ENCODE assay signal across 11 cellular contexts in the genomic region with DNA sequence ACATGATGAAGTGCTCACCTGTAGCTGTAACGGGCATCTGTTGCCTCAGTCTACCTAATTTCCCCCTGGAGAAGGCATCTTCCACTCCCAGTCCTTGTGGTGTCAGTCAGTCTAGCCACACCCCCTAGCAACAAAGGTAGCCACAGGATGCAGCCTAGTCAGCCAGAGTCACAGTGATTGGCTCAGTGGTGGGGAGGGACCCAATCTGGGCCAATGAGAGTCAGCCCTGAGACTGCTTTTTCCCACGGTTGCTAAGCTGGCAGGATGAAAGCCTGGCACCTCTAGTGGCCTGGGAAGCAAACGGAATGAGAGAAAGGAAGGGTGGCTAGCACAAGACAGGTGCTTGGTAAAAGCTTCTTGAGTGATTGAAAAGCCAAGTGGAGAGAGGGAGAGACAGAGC.
DNase-seq lines count a peak whose midpoint lies in the region; TF ChIP-seq lines count a peak whose summit lies in the region.
"Had no signal": no experiment of that assay in that cellular context is flagged by ENCODE, and none has a peak within 500 bp of the region (broad histone marks: within the 10 kb centered on the region; RNA-seq: fewer than 3 reads in every experiment).

No MANE protein-coding gene starts in this region.

- POLR2A ChIA-PET in HEK293 (lab: Yijun Ruan, JAX), result interaction anchor here (0.5 kb wide), 1 partner anchor 26 kb away, joined by 4 read pairs; no protein-coding TSS in a partner anchor

- in situ Hi-C loops in GM13976 (cut with MboI; ENCODE audit: low sequenced_read_pairs, unreplicated experiment), result no loop called here

- H3K9me3 Mint-ChIP-seq in type B pancreatic cell, result no peaks in the 10 kb centered on the region
- H3K9me3 Mint-ChIP-seq: T-helper 1 cell treated with Interleukin-12 subunit alpha and Interleukin-12 subunit beta and Interleukin-4 antibody, amounts not matched to agents 30 μg/mL and 1 μg/mL, for 36 hours had no signal

- peaks cover 36% of the 10 kb centered on the region for H3K4me1 Mint-ChIP-seq in type B pancreatic cell (ENCODE audit: unreplicated experiment)

- H3K4me3 ChIP-seq in HEK293 (ENCODE audit: low read depth, low read length), result no peak overlapping the region
- H3K4me3 ChIP-seq: cardiac muscle cell, lung had no signal

- H3K36me3 Mint-ChIP-seq in type B pancreatic cell, result peaks cover 3% of the 10 kb centered on the region

- H3K4me3 Mint-ChIP-seq in type B pancreatic cell, result no peak overlapping the region
- H3K4me3 Mint-ChIP-seq: T-helper 1 cell treated with Interleukin-12 subunit alpha and Interleukin-12 subunit beta and Interleukin-4 antibody, amounts not matched to agents 30 μg/mL and 1 μg/mL, for 36 hours had no signal

- TF ChIP-seq CTCF in HEK293 (tag by site-specific recombination; IDR thresholded peaks at IDR 0.05) (no peak), GM13976 (IDR thresholded peaks at IDR 0.05; ENCODE audit: borderline replicate concordance, control extremely low read depth, extremely low read depth, insufficient read depth, missing control alignments) (no peak), type B pancreatic cell (conservative IDR thresholded peaks at IDR 0.05) (no peak)

- H3K36me3 ChIP-seq in HEK293 (ENCODE audit: control insufficient read depth in 2 of 2, insufficient read depth in 1 of 2, low read length in 2 of 2), result no peaks in the 10 kb centered on the region

- DNase-seq in Daoy (ENCODE audit: low read depth) (peak; percentile 70), SHP77 (lab: John Stamatoyannopoulos, UW) (peak; percentile 64 to 73), iPS DF 4.7 (ENCODE audit: extremely low read depth, low spot score) (peak; percentile 84), T1000 (lab: John Stamatoyannopoulos, UW) (no peak), GM13976 (ENCODE audit: low spot score) (no peak), type B pancreatic cell (ENCODE audit: extremely low spot score, unreplicated experiment) (no peak), NCI-H2107 treated with DMSO at 0.1 percent for 48 hours (lab: John Stamatoyannopoulos, UW; ENCODE audit: unreplicated experiment) (no peak)

- H3K4me1 ChIP-seq in HEK293 (ENCODE audit: control insufficient read depth, insufficient read depth, low read length), result no peaks in the 10 kb centered on the region

- CTCF ChIA-PET in HEK293 (lab: Yijun Ruan, JAX), result interaction anchor here (0.7 to 1.5 kb wide), 3 partner anchors 11 to 111 kb away, joined by 3 to 6 read pairs (median 3); no protein-coding TSS in a partner anchor

- no peaks in the 10 kb centered on the region for H3K9me3 ChIP-seq in HEK293 (ENCODE audit: control insufficient read depth, insufficient read depth, low read depth, low read length)

- no peaks in the 10 kb centered on the region for H3K27me3 Mint-ChIP-seq in type B pancreatic cell

- no peak overlapping the region for H3K27ac ChIP-seq in HEK293 (ENCODE audit: extremely low read depth, low read depth, low read length)
- H3K27ac ChIP-seq: cardiac muscle cell had no signal

- H3K27ac Mint-ChIP-seq in type B pancreatic cell, result no peak overlapping the region
- H3K27ac Mint-ChIP-seq: T-helper 1 cell treated with Interleukin-12 subunit alpha and Interleukin-12 subunit beta and Interleukin-4 antibody, amounts not matched to agents 30 μg/mL and 1 μg/mL, for 36 hours had no signal

TF ChIP-seq in HEK293, 187 proteins besides CTCF, POLR2A, EP300 and RAD21:
- no peak for TF ChIP-seq ZNF747 (tag by site-specific recombination; IDR thresholded peaks at IDR 0.05)
- TF ChIP-seq, protein P1, sequence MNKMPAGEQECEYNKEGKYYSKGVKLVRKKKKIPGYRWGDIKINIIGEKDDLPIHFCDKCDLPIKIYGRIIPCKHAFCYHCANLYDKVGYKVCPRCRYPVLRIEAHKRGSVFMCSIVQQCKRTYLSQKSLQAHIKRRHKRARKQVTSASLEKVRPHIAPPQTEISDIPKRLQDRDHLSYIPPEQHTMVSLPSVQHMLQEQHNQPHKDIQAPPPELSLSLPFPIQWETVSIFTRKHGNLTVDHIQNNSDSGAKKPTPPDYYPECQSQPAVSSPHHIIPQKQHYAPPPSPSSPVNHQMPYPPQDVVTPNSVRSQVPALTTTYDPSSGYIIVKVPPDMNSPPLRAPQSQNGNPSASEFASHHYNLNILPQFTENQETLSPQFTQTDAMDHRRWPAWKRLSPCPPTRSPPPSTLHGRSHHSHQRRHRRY (tag by site-specific recombination; IDR thresholded peaks at IDR 0.05), result no peak
- no peak for TF ChIP-seq HOXA7 (CRISPR knock-in tag; IDR thresholded peaks at IDR 0.05; ENCODE audit: borderline replicate concordance)
- TF ChIP-seq ZNF335 (tag by site-specific recombination; conservative IDR thresholded peaks at IDR 0.05), result no peak
- TF ChIP-seq, protein P2, sequence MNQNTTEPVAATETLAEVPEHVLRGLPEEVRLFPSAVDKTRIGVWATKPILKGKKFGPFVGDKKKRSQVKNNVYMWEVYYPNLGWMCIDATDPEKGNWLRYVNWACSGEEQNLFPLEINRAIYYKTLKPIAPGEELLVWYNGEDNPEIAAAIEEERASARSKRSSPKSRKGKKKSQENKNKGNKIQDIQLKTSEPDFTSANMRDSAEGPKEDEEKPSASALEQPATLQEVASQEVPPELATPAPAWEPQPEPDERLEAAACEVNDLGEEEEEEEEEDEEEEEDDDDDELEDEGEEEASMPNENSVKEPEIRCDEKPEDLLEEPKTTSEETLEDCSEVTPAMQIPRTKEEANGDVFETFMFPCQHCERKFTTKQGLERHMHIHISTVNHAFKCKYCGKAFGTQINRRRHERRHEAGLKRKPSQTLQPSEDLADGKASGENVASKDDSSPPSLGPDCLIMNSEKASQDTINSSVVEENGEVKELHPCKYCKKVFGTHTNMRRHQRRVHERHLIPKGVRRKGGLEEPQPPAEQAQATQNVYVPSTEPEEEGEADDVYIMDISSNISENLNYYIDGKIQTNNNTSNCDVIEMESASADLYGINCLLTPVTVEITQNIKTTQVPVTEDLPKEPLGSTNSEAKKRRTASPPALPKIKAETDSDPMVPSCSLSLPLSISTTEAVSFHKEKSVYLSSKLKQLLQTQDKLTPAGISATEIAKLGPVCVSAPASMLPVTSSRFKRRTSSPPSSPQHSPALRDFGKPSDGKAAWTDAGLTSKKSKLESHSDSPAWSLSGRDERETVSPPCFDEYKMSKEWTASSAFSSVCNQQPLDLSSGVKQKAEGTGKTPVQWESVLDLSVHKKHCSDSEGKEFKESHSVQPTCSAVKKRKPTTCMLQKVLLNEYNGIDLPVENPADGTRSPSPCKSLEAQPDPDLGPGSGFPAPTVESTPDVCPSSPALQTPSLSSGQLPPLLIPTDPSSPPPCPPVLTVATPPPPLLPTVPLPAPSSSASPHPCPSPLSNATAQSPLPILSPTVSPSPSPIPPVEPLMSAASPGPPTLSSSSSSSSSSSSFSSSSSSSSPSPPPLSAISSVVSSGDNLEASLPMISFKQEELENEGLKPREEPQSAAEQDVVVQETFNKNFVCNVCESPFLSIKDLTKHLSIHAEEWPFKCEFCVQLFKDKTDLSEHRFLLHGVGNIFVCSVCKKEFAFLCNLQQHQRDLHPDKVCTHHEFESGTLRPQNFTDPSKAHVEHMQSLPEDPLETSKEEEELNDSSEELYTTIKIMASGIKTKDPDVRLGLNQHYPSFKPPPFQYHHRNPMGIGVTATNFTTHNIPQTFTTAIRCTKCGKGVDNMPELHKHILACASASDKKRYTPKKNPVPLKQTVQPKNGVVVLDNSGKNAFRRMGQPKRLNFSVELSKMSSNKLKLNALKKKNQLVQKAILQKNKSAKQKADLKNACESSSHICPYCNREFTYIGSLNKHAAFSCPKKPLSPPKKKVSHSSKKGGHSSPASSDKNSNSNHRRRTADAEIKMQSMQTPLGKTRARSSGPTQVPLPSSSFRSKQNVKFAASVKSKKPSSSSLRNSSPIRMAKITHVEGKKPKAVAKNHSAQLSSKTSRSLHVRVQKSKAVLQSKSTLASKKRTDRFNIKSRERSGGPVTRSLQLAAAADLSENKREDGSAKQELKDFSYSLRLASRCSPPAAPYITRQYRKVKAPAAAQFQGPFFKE (tag by site-specific recombination; IDR thresholded peaks at IDR 0.05; ENCODE audit: borderline replicate concordance), result no peak
- TF ChIP-seq SP2 (tag by site-specific recombination; IDR thresholded peaks at IDR 0.05), result peak; percentile 52
- TF ChIP-seq ZNF19 (tag by site-specific recombination; IDR thresholded peaks at IDR 0.05; ENCODE audit: low read depth), result no peak
- no peak for TF ChIP-seq ZIC2 (tag by site-specific recombination; IDR thresholded peaks at IDR 0.05)
- TF ChIP-seq ZNF24 (tag by site-specific recombination; IDR thresholded peaks at IDR 0.05), result no peak
- TF ChIP-seq KLF9 (tag by site-specific recombination; IDR thresholded peaks at IDR 0.05; ENCODE audit: low read depth), result peak; percentile 39; the same call in 1 of the 2 replicates
- no peak for TF ChIP-seq KLF16 (tag by site-specific recombination; IDR thresholded peaks at IDR 0.05)
- peak; percentile 63 for TF ChIP-seq SCRT2 (tag by site-specific recombination; IDR thresholded peaks at IDR 0.05)
- no peak for TF ChIP-seq ZNF768 (tag by site-specific recombination; IDR thresholded peaks at IDR 0.05)
- TF ChIP-seq ZBTB21 (tag by site-specific recombination; IDR thresholded peaks at IDR 0.05), result no peak
- no peak for TF ChIP-seq ZNF792 (tag by site-specific recombination; IDR thresholded peaks at IDR 0.05)
- no peak for TF ChIP-seq ZFP37 (tag by site-specific recombination; IDR thresholded peaks at IDR 0.05)
- no peak for TF ChIP-seq ZNF600 (tag by site-specific recombination; IDR thresholded peaks at IDR 0.05)

Comparison
In these comparisons a context has a peak if more than half of its experiments do, and no peak if none do; other contexts are left out.
1. DNase-seq: peak in Daoy (single experiment), SHP77 (2 of 2) and iPS DF 4.7 (single experiment); none in T1000 (single experiment), GM13976 (single experiment), type B pancreatic cell (single experiment) and NCI-H2107 treated with DMSO at 0.1 percent for 48 hours (single experiment).